Comparison of ENCODE assay signal across 9 cellular contexts in genomic region chr17:39199673-39199985, GRCh38. TPM values are rescaled to one million over a fixed set of nuclear protein-coding genes. Genes with fewer than 3 reads are reported as not detected.
A peak's percentile ranks its signal among the peaks of the same experiment; 100 is the strongest.
DNase-seq lines count a peak whose midpoint lies in the region; ATAC-seq and TF ChIP-seq lines count a peak whose summit lies in the region.
"Had no signal": no experiment of that assay in that cellular context is flagged by ENCODE, and none has a peak within 500 bp of the region (broad histone marks: within the 10 kb centered on the region; RNA-seq: fewer than 3 reads in every experiment).

No MANE protein-coding gene starts in this region.

- peaks cover 18% of the 10 kb centered on the region for H3K79me1 ChIP-seq in mesenchymal stem cell (replicated peaks; ENCODE audit: low read length, poor library complexity, severe bottlenecking)

- no peak for TF ChIP-seq POLR2A in breast epithelium (IDR thresholded peaks at IDR 0.05)
- peak in 1 of 2 donors; percentile 61 for TF ChIP-seq POLR2A in vagina (IDR thresholded peaks at IDR 0.05)

- peak; percentile 1 for ATAC-seq in HG03135 (IDR thresholded peaks at IDR 0.05; ENCODE audit: unreplicated experiment)

- H2AFZ ChIP-seq in mesenchymal stem cell (ENCODE audit: low read depth, low read length): no peak overlapping the region

- peak overlapping the region in 1 of 2 experiments; percentile 87 for H3K4ac ChIP-seq in mesenchymal stem cell (ENCODE audit: low read depth in 1 of 2, low read length in 2 of 2)

- no peak overlapping the region for H4K91ac ChIP-seq in mesenchymal stem cell (ENCODE audit: low read length)

- H3K23ac ChIP-seq in mesenchymal stem cell (ENCODE audit: low read length in 2 of 2): no peak overlapping the region

- peak overlapping the region; percentile 82 for H2AK5ac ChIP-seq in mesenchymal stem cell (ENCODE audit: low read length, severe bottlenecking)

- TF ChIP-seq CTCF in GM06990 (IDR thresholded peaks at IDR 0.05; ENCODE audit: insufficient read depth, low read length, poor library complexity, severe bottlenecking) (no peak), breast epithelium (IDR thresholded peaks at IDR 0.05) (no peak), vagina (IDR thresholded peaks at IDR 0.05) (no peak)

- H3K36me3 ChIP-seq in GM06990 (ENCODE audit: control insufficient read depth, insufficient read depth, low read length) (peaks cover 25% of the 10 kb centered on the region), breast epithelium (peaks cover 5% of the 10 kb centered on the region), mesenchymal stem cell (ENCODE audit: control insufficient read depth in 1 of 2, insufficient read depth in 2 of 2, low read depth in 1 of 2, low read length in 2 of 2) (peaks cover 32 to 37% of the 10 kb centered on the region in 2 experiments), vagina (peaks cover 0 to 34% of the 10 kb centered on the region in 2 donors)

- intact Hi-C loops in breast epithelium (cut with DNase I; ENCODE audit: low total_unique reads) (no loop called here), vagina (cut with DNase I) (no loop called here)

- H2BK15ac ChIP-seq in mesenchymal stem cell (ENCODE audit: low read depth, poor library complexity, severe bottlenecking): no peak overlapping the region

- no peak overlapping the region for H2BK12ac ChIP-seq in mesenchymal stem cell (ENCODE audit: low read length in 2 of 2)

- H3K27me3 ChIP-seq in GM06990 (replicated peaks; ENCODE audit: control insufficient read depth, insufficient read depth, low read length) (no peaks in the 10 kb centered on the region), breast epithelium (no peaks in the 10 kb centered on the region), mesenchymal stem cell (ENCODE audit: control insufficient read depth in 1 of 2, insufficient read depth in 1 of 2, low read length in 2 of 2) (no peaks in the 10 kb centered on the region), vagina (no peaks in the 10 kb centered on the region)

- peak overlapping the region; percentile 81 for H4K8ac ChIP-seq in mesenchymal stem cell (ENCODE audit: low read length)

- no peak overlapping the region for H2BK5ac ChIP-seq in mesenchymal stem cell (ENCODE audit: low read depth, low read length, poor library complexity, severe bottlenecking)

- DNase-seq in GM06990 (ENCODE audit: extremely low read depth, insufficient read length) (no peak), breast epithelium (ENCODE audit: low spot score in 2 of 2) (no peak), mesenchymal stem cell (no peak), vagina (ENCODE audit: extremely low spot score in 2 of 2) (no peak), NCI-H1417 treated with DMSO at 0.1 percent for 48 hours (lab: John Stamatoyannopoulos, UW) (no peak), OCI-M2 (lab: John Stamatoyannopoulos, UW; ENCODE audit: unreplicated experiment) (no peak), NCI-H1092 (lab: John Stamatoyannopoulos, UW) (no peak)

- H3K4me3 ChIP-seq in GM06990 (replicated peaks; ENCODE audit: low read depth, low read length) (peak overlapping the region; percentile 57), breast epithelium (peak overlapping the region; percentile 95 to 100 (median 95)), mesenchymal stem cell (ENCODE audit: insufficient read depth in 1 of 2, low read depth in 1 of 2, low read length in 2 of 2) (peak overlapping the region in 1 of 2 experiments; percentile 93), vagina (peak overlapping the region; percentile 84 to 87)

- H3K9me3 ChIP-seq in breast epithelium (no peaks in the 10 kb centered on the region), mesenchymal stem cell (ENCODE audit: control insufficient read depth, low read length) (no peaks in the 10 kb centered on the region), vagina (no peaks in the 10 kb centered on the region)

- 28% methylated on average over 14 of the region's 14 CpGs for WGBS in mesenchymal stem cell

- H3K4me1 ChIP-seq in breast epithelium (peaks cover 12 to 18% of the 10 kb centered on the region in 2 donors), mesenchymal stem cell (ENCODE audit: control insufficient read depth, insufficient read depth, low read depth, low read length) (peaks cover 22% of the 10 kb centered on the region), vagina (peaks cover 63% of the 10 kb centered on the region)

- peak overlapping the region; percentile 61 for H3K4me2 ChIP-seq in mesenchymal stem cell (ENCODE audit: low read length, poor library complexity, severe bottlenecking)

- no peak overlapping the region for H3K14ac ChIP-seq in mesenchymal stem cell (ENCODE audit: low read length in 2 of 2)

- H3K27ac ChIP-seq in breast epithelium: peak overlapping the region; percentile 97 to 98
- H3K27ac ChIP-seq in mesenchymal stem cell (ENCODE audit: low read length, poor library complexity, severe bottlenecking): peak overlapping the region; percentile 74
- peak overlapping the region; percentile 95 for H3K27ac ChIP-seq in vagina

- H2BK120ac ChIP-seq in mesenchymal stem cell (ENCODE audit: low read depth, low read length): no peak overlapping the region

- peak overlapping the region; percentile 97 for H3K9ac ChIP-seq in mesenchymal stem cell (ENCODE audit: low read length)

- H3K18ac ChIP-seq in mesenchymal stem cell (ENCODE audit: low read depth in 1 of 2, low read length in 2 of 2): no peak overlapping the region

RNA-seq across cellular contexts. Expression of gene RPL19, which starts 0.5 kb away (rescaled TPM):
- total RNA-seq in breast epithelium (1,000 to 10,000 TPM; 2,817 to 3,666 (median 3,432) TPM), vagina (2,758 TPM)
- polyA plus RNA-seq in mesenchymal stem cell (2013, experiment 1 of 2): 2,372 TPM
- 2,320 TPM for polyA plus RNA-seq in mesenchymal stem cell (2013, experiment 2 of 2)

RNA-seq across cellular contexts. Expression of gene CACNB1, which starts 2.2 kb away (rescaled TPM):
- total RNA-seq in breast epithelium: 10 to 100 TPM; 12.8 to 21.2 (median 13.9) TPM
- 7.0 TPM for polyA plus RNA-seq in mesenchymal stem cell (2013, experiment 1 of 2)
- polyA plus RNA-seq in mesenchymal stem cell (2013, experiment 2 of 2): 6.3 TPM
- 8.3 TPM for total RNA-seq in vagina

RNA-seq across cellular contexts. Expression of gene STAC2, which starts 26.1 kb away (rescaled TPM):
- total RNA-seq in breast epithelium (100 to 1,000 TPM in 1 of 3 donors, 10 to 100 TPM in 1, not detected in 1; 26.5 to 121 TPM), vagina (0.98 TPM)
- polyA plus RNA-seq in mesenchymal stem cell (2013, experiment 1 of 2): 0.01 TPM
- polyA plus RNA-seq in mesenchymal stem cell (2013, experiment 2 of 2): 0.01 TPM
- total RNA-seq: T-helper 1 cell treated with Interleukin-12 subunit alpha and Interleukin-12 subunit beta and Interleukin-4 antibody, amounts not matched to agents 30 ng/mL and 1 ng/mL, for 36 hours had no signal

RNA-seq across cellular contexts. Expression of gene ARL5C, which starts 33.7 kb away (rescaled TPM):
- total RNA-seq in breast epithelium (not detected), vagina (not detected)
- not detected for polyA plus RNA-seq in mesenchymal stem cell (2013, experiment 1 of 2)
- polyA plus RNA-seq in mesenchymal stem cell (2013, experiment 2 of 2): not detected
- total RNA-seq: T-helper 1 cell treated with Interleukin-12 subunit alpha and Interleukin-12 subunit beta and Interleukin-4 antibody, amounts not matched to agents 30 ng/mL and 1 ng/mL, for 36 hours had no signal

RNA-seq across cellular contexts. Expression of gene PLXDC1, which starts 48.2 kb away (rescaled TPM):
- total RNA-seq in breast epithelium (10 to 100 TPM; 11.8 to 37.7 (median 23.1) TPM), vagina (6.6 TPM)
- 1.9 TPM for polyA plus RNA-seq in mesenchymal stem cell (2013, experiment 1 of 2)
- polyA plus RNA-seq in mesenchymal stem cell (2013, experiment 2 of 2): 2.1 TPM
